9 cellular contexts compared by ENCODE assay signal in the genomic region with DNA sequence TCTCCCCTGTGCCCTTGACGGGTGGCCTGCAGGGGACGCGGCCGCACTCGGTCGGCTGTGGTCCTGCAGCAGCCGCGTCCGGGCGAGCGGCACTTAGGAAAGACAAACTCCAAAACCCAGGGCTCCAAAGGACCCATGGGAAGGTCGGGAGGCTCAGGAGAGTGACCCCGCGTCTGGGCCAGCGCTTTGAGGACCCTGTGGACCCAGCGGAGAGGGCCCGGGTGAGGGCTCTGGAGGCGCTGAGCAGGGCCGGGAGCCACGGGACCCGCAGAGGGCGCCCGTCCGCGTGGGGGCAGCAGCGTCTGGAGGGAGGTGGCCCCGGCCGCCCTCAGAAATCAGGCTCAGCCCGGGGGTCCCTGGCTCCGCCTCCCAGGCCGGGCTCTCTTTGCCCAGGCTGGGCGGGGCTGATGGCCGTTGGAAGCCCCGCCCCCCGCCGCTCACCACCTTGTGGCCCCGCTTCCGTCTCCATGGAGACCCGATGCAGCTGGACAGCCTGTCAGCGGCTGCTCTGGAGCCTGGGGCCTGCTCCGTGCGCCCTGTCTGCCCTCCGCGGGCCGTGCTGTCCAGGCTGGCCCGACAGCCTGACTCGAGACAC. TPM values are rescaled to one million over a fixed set of nuclear protein-coding genes. Genes with fewer than 3 reads are reported as not detected.
A peak's percentile ranks its signal among the peaks of the same experiment; 100 is the strongest.
DNase-seq lines count a peak whose midpoint lies in the region; ATAC-seq, FAIRE-seq and TF ChIP-seq lines count a peak whose summit lies in the region.
"Had no signal": no experiment of that assay in that cellular context is flagged by ENCODE, and none has a peak within 500 bp of the region (broad histone marks: within the 10 kb centered on the region; RNA-seq: fewer than 3 reads in every experiment).

No MANE protein-coding gene starts in this region.

- H3K4me1 Mint-ChIP-seq in endothelial cell (ENCODE audit: unreplicated experiment), result peaks cover 14% of the 10 kb centered on the region
- H3K4me1 Mint-ChIP-seq in natural killer cell, result peaks cover 2 to 4% of the 10 kb centered on the region in 2 donors

- no peaks in the 10 kb centered on the region for H3K36me3 ChIP-seq in NT2/D1 (ENCODE audit: insufficient read depth, insufficient read length, low read length)

- H3K9ac ChIP-seq in NT2/D1 (ENCODE audit: insufficient read length, low read depth), result peak overlapping the region; percentile 66

- H3K27ac Mint-ChIP-seq in endothelial cell (ENCODE audit: unreplicated experiment) (no peak overlapping the region), natural killer cell (peak overlapping the region in 1 of 2 donors; percentile 45)

- H3K36me3 Mint-ChIP-seq in endothelial cell (ENCODE audit: low read depth, unreplicated experiment), result no peaks in the 10 kb centered on the region
- H3K36me3 Mint-ChIP-seq in natural killer cell, result no peaks in the 10 kb centered on the region

- H3K9me3 ChIP-seq in NT2/D1 (ENCODE audit: insufficient read depth, low read length), result no peaks in the 10 kb centered on the region

- no peaks in the 10 kb centered on the region for H3K9me3 Mint-ChIP-seq in endothelial cell (ENCODE audit: unreplicated experiment)
- no peaks in the 10 kb centered on the region for H3K9me3 Mint-ChIP-seq in natural killer cell

- H3K4me1 ChIP-seq in NT2/D1 (ENCODE audit: insufficient read depth, insufficient read length), result peaks cover 12% of the 10 kb centered on the region

- peak; percentile 49 for TF ChIP-seq CTCF in GM13977 (IDR thresholded peaks at IDR 0.05; ENCODE audit: extremely low read depth, insufficient read depth, missing control alignments)
- TF ChIP-seq CTCF in endothelial cell (IDR thresholded peaks at IDR 0.05; ENCODE audit: unreplicated experiment), result peak; percentile 47
- peak; percentile 14 for TF ChIP-seq CTCF in natural killer cell (IDR thresholded peaks at IDR 0.05)

- peak; percentile 55 to 76 (median 76) for ATAC-seq in natural killer cell

- H3K4me3 ChIP-seq in NT2/D1 (ENCODE audit: insufficient read length, low read depth), result peak overlapping the region; percentile 17
- H3K4me3 ChIP-seq: PC-9 had no signal

- peaks cover 75% of the 10 kb centered on the region for H3K27me3 ChIP-seq in NT2/D1 (ENCODE audit: insufficient read depth, insufficient read length)

- H3K4me3 Mint-ChIP-seq in endothelial cell (ENCODE audit: unreplicated experiment) (no peak overlapping the region), natural killer cell (no peak overlapping the region)

- DNase-seq in GM13977 (ENCODE audit: low spot score), result no peak
- DNase-seq in NT2/D1 (ENCODE audit: low read depth, low spot score), result peak; percentile 43
- DNase-seq in endothelial cell (ENCODE audit: low spot score), result peak; percentile 75
- no peak for DNase-seq in natural killer cell
- DNase-seq in NCI-H2081 (lab: John Stamatoyannopoulos, UW), result no peak
- no peak for DNase-seq in GM19239 (ENCODE audit: insufficient read length, low spot score)
- DNase-seq in effector CD8-positive, alpha-beta T cell (lab: John Stamatoyannopoulos, UW), result no peak
- DNase-seq in NOMO-1 treated with dmso at 0.1 percent for 144 hours (lab: John Stamatoyannopoulos, UW; ENCODE audit: unreplicated experiment), result no peak

- FAIRE-seq in GM19239 (lab: Jason Lieb, UNC), result no peak

- intact Hi-C loops in natural killer cell (cut with micrococcal nuclease), result no loop called here

- H3K27me3 Mint-ChIP-seq in endothelial cell (ENCODE audit: unreplicated experiment) (peaks cover 16% of the 10 kb centered on the region), natural killer cell (ENCODE audit: low read depth in 2 of 2) (peaks cover 0 to 6% of the 10 kb centered on the region in 2 donors)

- in situ Hi-C loops in GM13977 (cut with MboI; ENCODE audit: low pct_unique_long_range_greater_than_20kb, low sequenced_read_pairs, unreplicated experiment), result no loop called here

RNA-seq across cellular contexts. Expression of a gene that starts 34.6 kb away (rescaled TPM):
- total RNA-seq in endothelial cell (ENCODE audit: unreplicated experiment) (1,571 TPM), natural killer cell (1,000 to 10,000 TPM; 1,034 to 1,328 (median 1,277) TPM)

Comparison
In these comparisons a context has a peak if more than half of its experiments do, and no peak if none do; other contexts are left out.
1. DNase-seq: peak in NT2/D1 (single experiment) and endothelial cell (single experiment); none in GM13977 (single experiment), natural killer cell (single experiment), NCI-H2081 (0 of 2), GM19239 (single experiment), effector CD8-positive, alpha-beta T cell (single experiment) and NOMO-1 treated with dmso at 0.1 percent for 144 hours (single experiment).
2. Peak in every context shown above with its lines, with median percentiles within 50 percentile points of each other: CTCF ChIP-seq.